10 cellular contexts compared by ENCODE assay signal in genomic region chr6:160221423-160221822, GRCh38. TPM values are rescaled to one million over a fixed set of nuclear protein-coding genes. Genes with fewer than 3 reads are reported as not detected.
DNase-seq lines count a peak whose midpoint lies in the region; ATAC-seq, FAIRE-seq and TF ChIP-seq lines count a peak whose summit lies in the region.
"Had no signal": no experiment of that assay in that cellular context is flagged by ENCODE, and none has a peak within 500 bp of the region (broad histone marks: within the 10 kb centered on the region; RNA-seq: fewer than 3 reads in every experiment).

No MANE protein-coding gene starts in this region.

- H3K4me3 ChIP-seq in liver (ENCODE audit: low read depth in 1 of 3, low read length in 3 of 3) (no peak overlapping the region), left ventricle myocardium inferior (no peak overlapping the region)

- H3K9me3 ChIP-seq in liver (ENCODE audit: control insufficient read depth in 4 of 4, low read length in 3 of 4) (no peaks in the 10 kb centered on the region), left ventricle myocardium inferior (replicated peaks) (peaks cover 16% of the 10 kb centered on the region)

- peak; percentile 44 for DNase-seq in RCC 7860 (ENCODE audit: low spot score)
- DNase-seq in substantia nigra (lab: John Stamatoyannopoulos, UW): no peak
- DNase-seq in superior temporal gyrus (ENCODE audit: extremely low spot score): no peak
- no peak for DNase-seq in activated naive CD4-positive, alpha-beta T cell (lab: John Stamatoyannopoulos, UW)
- DNase-seq in left ventricle myocardium inferior: no peak
- DNase-seq: stimulated activated CD4-positive, alpha-beta T cell treated with anti-CD3 and anti-CD28 coated beads, Interleukin-4, amount 100 ng/mL, for 4 hours had no signal

- ATAC-seq in HG03103 (IDR thresholded peaks at IDR 0.05; ENCODE audit: low read depth, unreplicated experiment): peak; percentile 62

- WGBS in liver: 44% methylated on average over 3 of the region's 3 CpGs

- TF ChIP-seq RAD21 in liver (IDR thresholded peaks at IDR 0.05): peak; percentile 78 to 79

- FAIRE-seq in RCC 7860 (lab: Jason Lieb, UNC): no peak

- H3K27ac ChIP-seq in liver (ENCODE audit: low read depth in 1 of 2, low read length in 2 of 2) (no peak overlapping the region), substantia nigra (ENCODE audit: low read depth, low read length, poor library complexity, severe bottlenecking) (no peak overlapping the region), left ventricle myocardium inferior (replicated peaks) (no peak overlapping the region)

- no peaks in the 10 kb centered on the region for H3K36me3 ChIP-seq in liver (ENCODE audit: control insufficient read depth in 4 of 4, insufficient read depth in 3 of 4, low read depth in 1 of 4, low read length in 3 of 4)
- H3K36me3 ChIP-seq in left ventricle myocardium inferior: no peaks in the 10 kb centered on the region

- intact Hi-C loops in left ventricle myocardium inferior (cut with micrococcal nuclease): no loop called here

- TF ChIP-seq CTCF in GM12873 (IDR thresholded peaks at IDR 0.05; ENCODE audit: insufficient read depth, low read depth, low read length, missing control alignments) (peak; percentile 6), liver (IDR thresholded peaks at IDR 0.05; ENCODE audit: low read depth, low read length, missing input control) (peak; percentile 30), left ventricle myocardium inferior (IDR thresholded peaks at IDR 0.05; ENCODE audit: borderline replicate concordance) (no peak)

- H3K4me1 ChIP-seq in liver (ENCODE audit: control insufficient read depth in 4 of 4, insufficient read depth in 4 of 4, low read length in 3 of 4) (peaks cover 0 to 5% (median 1%) of the 10 kb centered on the region in 4 donors), left ventricle myocardium inferior (no peaks in the 10 kb centered on the region)

- H3K9ac ChIP-seq in liver (ENCODE audit: low read depth in 1 of 2, low read length in 2 of 2): no peak overlapping the region

- no peaks in the 10 kb centered on the region for H3K27me3 ChIP-seq in liver (ENCODE audit: control insufficient read depth in 4 of 4, insufficient read depth in 4 of 4, low read length in 3 of 4)
- H3K27me3 ChIP-seq in left ventricle myocardium inferior (ENCODE audit: low read depth): peaks cover 20% of the 10 kb centered on the region

TF ChIP-seq in liver, 16 proteins besides CTCF, POLR2A, EP300 and RAD21:
- no peak for TF ChIP-seq SP1 (IDR thresholded peaks at IDR 0.05)
- TF ChIP-seq GABPA (IDR thresholded peaks at IDR 0.05 in 1 of 2, conservative IDR thresholded peaks at IDR 0.05 in 1 of 2): no peak
- TF ChIP-seq, protein P1, sequence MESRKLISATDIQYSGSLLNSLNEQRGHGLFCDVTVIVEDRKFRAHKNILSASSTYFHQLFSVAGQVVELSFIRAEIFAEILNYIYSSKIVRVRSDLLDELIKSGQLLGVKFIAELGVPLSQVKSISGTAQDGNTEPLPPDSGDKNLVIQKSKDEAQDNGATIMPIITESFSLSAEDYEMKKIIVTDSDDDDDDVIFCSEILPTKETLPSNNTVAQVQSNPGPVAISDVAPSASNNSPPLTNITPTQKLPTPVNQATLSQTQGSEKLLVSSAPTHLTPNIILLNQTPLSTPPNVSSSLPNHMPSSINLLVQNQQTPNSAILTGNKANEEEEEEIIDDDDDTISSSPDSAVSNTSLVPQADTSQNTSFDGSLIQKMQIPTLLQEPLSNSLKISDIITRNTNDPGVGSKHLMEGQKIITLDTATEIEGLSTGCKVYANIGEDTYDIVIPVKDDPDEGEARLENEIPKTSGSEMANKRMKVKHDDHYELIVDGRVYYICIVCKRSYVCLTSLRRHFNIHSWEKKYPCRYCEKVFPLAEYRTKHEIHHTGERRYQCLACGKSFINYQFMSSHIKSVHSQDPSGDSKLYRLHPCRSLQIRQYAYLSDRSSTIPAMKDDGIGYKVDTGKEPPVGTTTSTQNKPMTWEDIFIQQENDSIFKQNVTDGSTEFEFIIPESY (IDR thresholded peaks at IDR 0.05): no peak
- TF ChIP-seq REST (IDR thresholded peaks at IDR 0.05): no peak
- TF ChIP-seq RXRA (IDR thresholded peaks at IDR 0.05): no peak
- TF ChIP-seq TAF1 (conservative IDR thresholded peaks at IDR 0.05): no peak
- TF ChIP-seq EGR1 (IDR thresholded peaks at IDR 0.05; ENCODE audit: low read depth in 2 of 2): no peak
- no peak for TF ChIP-seq FOXA2 (IDR thresholded peaks at IDR 0.05)
- TF ChIP-seq HNF4A (conservative IDR thresholded peaks at IDR 0.05): no peak
- no peak for TF ChIP-seq HNF4G (IDR thresholded peaks at IDR 0.05)
- no peak for TF ChIP-seq JUND (IDR thresholded peaks at IDR 0.05)
- no peak for TF ChIP-seq MAX (IDR thresholded peaks at IDR 0.05)
- no peak for TF ChIP-seq FOXA1 (IDR thresholded peaks at IDR 0.05)
- TF ChIP-seq, protein P2, sequence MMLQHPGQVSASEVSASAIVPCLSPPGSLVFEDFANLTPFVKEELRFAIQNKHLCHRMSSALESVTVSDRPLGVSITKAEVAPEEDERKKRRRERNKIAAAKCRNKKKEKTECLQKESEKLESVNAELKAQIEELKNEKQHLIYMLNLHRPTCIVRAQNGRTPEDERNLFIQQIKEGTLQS (IDR thresholded peaks at IDR 0.05): no peak
- no peak for TF ChIP-seq YY1 (IDR thresholded peaks at IDR 0.05)
- no peak for TF ChIP-seq NR2F2 (IDR thresholded peaks at IDR 0.05)

RNA-seq across cellular contexts. Expression of gene SLC22A2, which starts 37.2 kb away (rescaled TPM):
- not detected for total RNA-seq in liver
- polyA plus RNA-seq in liver: not detected
- not detected for total RNA-seq in left ventricle myocardium inferior
- total RNA-seq: T-helper 2 cell treated with Interferon-gamma antibody and Interleukin-4, amounts not matched to agents 100 ng/mL and 5 ng/mL, for 36 hours had no signal
